In the genomic region with DNA sequence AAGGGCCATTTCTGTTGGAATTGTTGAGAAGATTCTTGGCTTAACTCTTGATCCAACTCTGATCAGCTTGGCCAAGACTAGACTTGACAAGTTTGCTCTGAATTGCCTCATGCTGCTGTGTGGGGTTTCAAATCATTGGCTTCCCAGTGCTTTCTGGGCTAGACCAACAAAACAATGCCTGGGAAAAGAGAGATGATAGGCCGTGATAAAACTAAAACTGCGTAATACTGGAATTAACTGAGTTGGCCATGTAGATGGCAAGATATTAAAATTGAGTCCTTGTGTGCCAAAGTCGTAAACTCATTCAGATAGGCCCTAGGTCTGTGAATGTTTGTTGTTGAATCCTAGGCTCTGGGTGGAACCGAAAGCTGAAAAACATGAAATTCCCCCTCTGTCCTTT, we compare ENCODE assay signal across 25 cellular contexts.
A peak's percentile ranks its signal among the peaks of the same experiment; 100 is the strongest.
DNase-seq lines count a peak whose midpoint lies in the region; ATAC-seq and TF ChIP-seq lines count a peak whose summit lies in the region.
"Had no signal": no experiment of that assay in that cellular context is flagged by ENCODE, and none has a peak within 500 bp of the region (broad histone marks: within the 10 kb centered on the region; RNA-seq: fewer than 3 reads in every experiment).

No MANE protein-coding gene starts in this region.

- peak; percentile 51 for DNase-seq in GM03348 (ENCODE audit: low spot score)
- peak; percentile 38 for DNase-seq in astrocyte of the hippocampus (ENCODE audit: low read depth, low spot score)
- peak; percentile 62 to 66 for DNase-seq in foreskin keratinocyte
- peak; percentile 77 for DNase-seq in prostate gland (ENCODE audit: low spot score)
- DNase-seq in T-cell = no peak
- DNase-seq in activated CD4-positive, alpha-beta T cell treated with anti-CD3 and anti-CD28 coated beads for 4 hours = no peak
- DNase-seq in anterior cingulate cortex (lab: John Stamatoyannopoulos, UW) = no peak
- DNase-seq in stimulated activated naive CD4-positive, alpha-beta T cell (lab: John Stamatoyannopoulos, UW) = no peak
- DNase-seq: activated CD4-positive, alpha-beta T cell treated with anti-CD3 and anti-CD28 coated beads for 36 hours; activated CD8-positive, alpha-beta memory T cell treated with anti-CD3 and anti-CD28 coated beads for 24 hours; activated gamma-delta T cell treated with Interleukin-2 at 50 U/mL for 16 hours; activated T-cell treated with anti-CD3 and anti-CD28 coated beads, Interleukin-2, amount 50 U/mL, for 1 hour; COR-L47; dorsolateral prefrontal cortex; GF-D8; KBM-7; kidney; NCI-H510A treated with DMSO at 0.1 percent for 48 hours; stimulated activated CD4-positive, alpha-beta T cell treated with anti-CD3 and anti-CD28 coated beads, Interleukin-4, amount 100 ng/mL, for 1 hour; T-helper 2 cell had no signal

- H3K27me3 ChIP-seq in foreskin keratinocyte = no peaks in the 10 kb centered on the region
- no peaks in the 10 kb centered on the region for H3K27me3 ChIP-seq in prostate gland (replicated peaks; ENCODE audit: insufficient read depth)
- H3K27me3 ChIP-seq: cardiac muscle cell, dorsolateral prefrontal cortex, SJSA1 had no signal

- no peak overlapping the region for H3K27ac Mint-ChIP-seq in T-cell
- H3K27ac Mint-ChIP-seq: activated CD4-positive, alpha-beta T cell treated with anti-CD3 and anti-CD28 coated beads for 36 hours; stimulated activated memory B cell treated with anti-CD40 and anti-IgM and Interleukin-4, amounts not matched to agents 10 μg/mL and 1 μg/mL and 100 μg/mL, for 72 hours had no signal

- peaks cover 19% of the 10 kb centered on the region for H3K36me3 Mint-ChIP-seq in T-cell

- H3K4me1 ChIP-seq in foreskin keratinocyte (no peaks in the 10 kb centered on the region), prostate gland (replicated peaks) (no peaks in the 10 kb centered on the region)
- H3K4me1 ChIP-seq: SJSA1 had no signal

- no peak overlapping the region for H3K4me3 ChIP-seq in prostate gland
- H3K4me3 ChIP-seq: cardiac muscle cell, dorsolateral prefrontal cortex, SJSA1, thoracic aorta had no signal

- ATAC-seq in foreskin keratinocyte (peak; percentile 21), T-cell (replicated peaks in 1 of 4) (no peak)
- ATAC-seq: activated CD4-positive, alpha-beta T cell treated with anti-CD3 and anti-CD28 coated beads for 36 hours; Panc1; stimulated activated memory B cell treated with anti-CD40 and anti-IgM and Interleukin-4, amounts not matched to agents 10 μg/mL and 1 μg/mL and 100 μg/mL, for 72 hours had no signal

- H3K27me3 Mint-ChIP-seq in T-cell = no peaks in the 10 kb centered on the region
- H3K27me3 Mint-ChIP-seq: activated CD4-positive, alpha-beta T cell treated with anti-CD3 and anti-CD28 coated beads for 36 hours; stimulated activated memory B cell treated with anti-CD40 and anti-IgM and Interleukin-4, amounts not matched to agents 10 μg/mL and 1 μg/mL and 100 μg/mL, for 72 hours had no signal

- TF ChIP-seq CTCF in foreskin keratinocyte (conservative IDR thresholded peaks at IDR 0.05) = no peak
- TF ChIP-seq CTCF in prostate gland (IDR thresholded peaks at IDR 0.05) = no peak

- H3K4me1 Mint-ChIP-seq in T-cell = peaks cover 0 to 13% (median 2%) of the 10 kb centered on the region in 3 donors
- H3K4me1 Mint-ChIP-seq: activated CD4-positive, alpha-beta T cell treated with anti-CD3 and anti-CD28 coated beads for 36 hours had no signal

- H3K36me3 ChIP-seq in prostate gland = no peaks in the 10 kb centered on the region
- H3K36me3 ChIP-seq: cardiac muscle cell, SJSA1, thoracic aorta had no signal

- no peak overlapping the region for H3K4me3 Mint-ChIP-seq in T-cell
- H3K4me3 Mint-ChIP-seq: activated CD4-positive, alpha-beta T cell treated with anti-CD3 and anti-CD28 coated beads for 36 hours; stimulated activated memory B cell treated with anti-CD40 and anti-IgM and Interleukin-4, amounts not matched to agents 10 μg/mL and 1 μg/mL and 100 μg/mL, for 72 hours had no signal

- POLR2A ChIA-PET in T-cell (lab: Charles Lee) = no interaction called here

- CTCF ChIA-PET in T-cell (lab: Charles Lee) = no interaction called here

- TF ChIP-seq POLR2A in prostate gland (IDR thresholded peaks at IDR 0.05) = no peak

- no peaks in the 10 kb centered on the region for H3K9me3 ChIP-seq in prostate gland
- H3K9me3 ChIP-seq: thoracic aorta had no signal

- intact Hi-C loops in prostate gland (cut with DNase I) = no loop called here

- WGBS in prostate gland = 17% methylated on average over 4 of the region's 4 CpGs

- H3K9me3 Mint-ChIP-seq in T-cell = no peaks in the 10 kb centered on the region
- H3K9me3 Mint-ChIP-seq: stimulated activated memory B cell treated with anti-CD40 and anti-IgM and Interleukin-4, amounts not matched to agents 10 μg/mL and 1 μg/mL and 100 μg/mL, for 72 hours had no signal

- H3K27ac ChIP-seq in foreskin keratinocyte (no peak overlapping the region), prostate gland (no peak overlapping the region)
- H3K27ac ChIP-seq: cardiac muscle cell, dorsolateral prefrontal cortex, SJSA1 had no signal

Comparison
In these comparisons a context has a peak if more than half of its experiments do, and no peak if none do; other contexts are left out.
1. DNase-seq: peak in GM03348 (single experiment), astrocyte of the hippocampus (single experiment), foreskin keratinocyte (2 of 2) and prostate gland (single experiment); none in T-cell (0 of 34), activated CD4-positive, alpha-beta T cell treated with anti-CD3 and anti-CD28 coated beads for 4 hours (0 of 2), anterior cingulate cortex (0 of 58) and stimulated activated naive CD4-positive, alpha-beta T cell (0 of 6).